In the genomic region with DNA sequence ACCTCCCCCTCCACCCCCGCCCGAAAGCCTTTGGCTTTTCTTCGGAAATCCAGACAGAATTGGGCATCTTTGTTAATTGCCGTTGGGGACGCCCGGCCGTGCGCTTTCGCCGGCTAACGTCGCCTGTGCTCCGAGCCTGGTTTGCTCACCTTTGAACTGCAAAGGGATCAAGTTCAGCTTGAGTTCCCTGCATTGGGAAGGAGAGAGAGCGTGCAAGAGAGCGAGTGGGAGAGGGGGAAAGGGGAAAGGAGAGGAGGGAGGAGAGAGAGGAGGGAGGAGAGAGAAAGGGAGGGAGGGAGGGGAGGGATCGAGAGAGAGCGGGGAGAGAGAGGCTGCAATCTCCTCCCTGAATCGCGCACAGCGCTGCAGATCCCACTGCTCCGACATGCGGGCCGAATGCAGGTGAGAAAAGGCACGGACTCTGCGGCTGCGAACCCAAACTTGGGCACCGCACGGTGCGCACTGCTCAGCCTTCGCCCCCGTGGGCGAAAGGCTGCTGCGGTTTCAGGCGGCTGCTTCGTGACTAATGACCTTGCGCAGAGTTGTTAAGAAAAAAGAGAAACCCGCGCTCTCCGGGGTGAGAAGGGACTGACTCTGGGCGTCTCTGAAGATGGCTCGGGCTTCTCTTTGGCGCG, we compare ENCODE assay signal across 8 cellular contexts. TPM values are rescaled to one million over a fixed set of nuclear protein-coding genes. Genes with fewer than 3 reads are reported as not detected.
DNase-seq lines count a peak whose midpoint lies in the region; ATAC-seq and TF ChIP-seq lines count a peak whose summit lies in the region.

TSS of gene PCDH7 (plus strand) at position 349 of the 635 bp plus-strand sequence. CDS start 1,054 bp downstream, outside the sequence.

- intact Hi-C loops in CD14-positive monocyte (cut with micrococcal nuclease): no loop called here

- POLR2A ChIA-PET in activated CD4-positive, alpha-beta memory T cell treated with anti-CD3 and anti-CD28 coated beads, Interleukin-2, amount 10 ng/mL, durations not matched to agents 7 days and 5 days (lab: Charles Lee): no interaction called here

- no peak for DNase-seq in CD14-positive monocyte (ENCODE audit: low spot score)
- peak; percentile 72 for DNase-seq in HK-2 (ENCODE audit: unreplicated experiment)
- no peak for DNase-seq in activated CD4-positive, alpha-beta memory T cell treated with anti-CD3 and anti-CD28 coated beads, Interleukin-2, amount 10 ng/mL, durations not matched to agents 7 days and 5 days
- DNase-seq in globus pallidus (ENCODE audit: low spot score): peak; percentile 50
- peak; percentile 54 for DNase-seq in nephron progenitor cell

- peaks cover 27% of the 10 kb centered on the region for H3K4me1 Mint-ChIP-seq in CD14-positive monocyte
- peaks cover 29% of the 10 kb centered on the region for H3K4me1 Mint-ChIP-seq in activated CD4-positive, alpha-beta memory T cell treated with anti-CD3 and anti-CD28 coated beads, Interleukin-2, amount 10 ng/mL, durations not matched to agents 7 days and 5 days
- peaks cover 67% of the 10 kb centered on the region for H3K4me1 Mint-ChIP-seq in nephron progenitor cell

- peaks cover 0 to 38% (median 16%) of the 10 kb centered on the region in 7 donors for H3K9me3 Mint-ChIP-seq in CD14-positive monocyte
- H3K9me3 Mint-ChIP-seq in activated CD4-positive, alpha-beta memory T cell treated with anti-CD3 and anti-CD28 coated beads, Interleukin-2, amount 10 ng/mL, durations not matched to agents 7 days and 5 days: peaks cover 2% of the 10 kb centered on the region
- no peaks in the 10 kb centered on the region for H3K9me3 Mint-ChIP-seq in nephron progenitor cell

- CTCF ChIA-PET in activated CD4-positive, alpha-beta memory T cell treated with anti-CD3 and anti-CD28 coated beads, Interleukin-2, amount 10 ng/mL, durations not matched to agents 7 days and 5 days (lab: Charles Lee): no interaction called here

- peaks cover 81 to 86% (median 85%) of the 10 kb centered on the region in 3 donors for H3K27me3 Mint-ChIP-seq in CD14-positive monocyte (ENCODE audit: low read depth in 3 of 3)
- peaks cover 64% of the 10 kb centered on the region for H3K27me3 Mint-ChIP-seq in activated CD4-positive, alpha-beta memory T cell treated with anti-CD3 and anti-CD28 coated beads, Interleukin-2, amount 10 ng/mL, durations not matched to agents 7 days and 5 days
- peaks cover 55% of the 10 kb centered on the region for H3K27me3 Mint-ChIP-seq in nephron progenitor cell (ENCODE audit: low read depth, poor library complexity)

- no peak for TF ChIP-seq CTCF in CD14-positive monocyte (IDR thresholded peaks at IDR 0.05)
- no peak for TF ChIP-seq CTCF in nephron progenitor cell (IDR thresholded peaks at IDR 0.05)

- H3K27ac Mint-ChIP-seq in CD14-positive monocyte (peak within 1 kb of the TSS in 1 of 7 donors; percentile 71), nephron progenitor cell (peak within 1 kb of the TSS; percentile 90)
- H3K27ac Mint-ChIP-seq in activated CD4-positive, alpha-beta memory T cell treated with anti-CD3 and anti-CD28 coated beads, Interleukin-2, amount 10 ng/mL, durations not matched to agents 7 days and 5 days: peak within 1 kb of the TSS; percentile 49

- H3K4me3 Mint-ChIP-seq in CD14-positive monocyte (peak within 1 kb of the TSS; percentile 9 to 89), nephron progenitor cell (peak within 1 kb of the TSS; percentile 91)
- peak within 1 kb of the TSS; percentile 47 for H3K4me3 Mint-ChIP-seq in activated CD4-positive, alpha-beta memory T cell treated with anti-CD3 and anti-CD28 coated beads, Interleukin-2, amount 10 ng/mL, durations not matched to agents 7 days and 5 days

- H3K36me3 Mint-ChIP-seq in CD14-positive monocyte (peaks cover 2 to 3% of the 10 kb centered on the region in 2 donors), nephron progenitor cell (ENCODE audit: low read depth) (no peaks in the 10 kb centered on the region)
- H3K36me3 Mint-ChIP-seq in activated CD4-positive, alpha-beta memory T cell treated with anti-CD3 and anti-CD28 coated beads, Interleukin-2, amount 10 ng/mL, durations not matched to agents 7 days and 5 days (ENCODE audit: low read depth): peaks cover 12% of the 10 kb centered on the region

- ATAC-seq in HG03196 (IDR thresholded peaks at IDR 0.05; ENCODE audit: unreplicated experiment): no peak
- ATAC-seq in HG03571 (IDR thresholded peaks at IDR 0.05; ENCODE audit: unreplicated experiment): no peak
- no peak for ATAC-seq in HG02884 (IDR thresholded peaks at IDR 0.05; ENCODE audit: unreplicated experiment)

RNA-seq across cellular contexts. Expression of gene PCDH7, which starts in this region (rescaled TPM):
- polyA plus RNA-seq in CD14-positive monocyte: not detected
- not detected for total RNA-seq in activated CD4-positive, alpha-beta memory T cell treated with anti-CD3 and anti-CD28 coated beads, Interleukin-2, amount 10 ng/mL, durations not matched to agents 7 days and 5 days

Comparison
In these comparisons a context has a peak if more than half of its experiments do, and no peak if none do; other contexts are left out.
1. DNase-seq: peak in HK-2 (single experiment), globus pallidus (single experiment) and nephron progenitor cell (single experiment); none in CD14-positive monocyte (single experiment) and activated CD4-positive, alpha-beta memory T cell treated with anti-CD3 and anti-CD28 coated beads, Interleukin-2, amount 10 ng/mL, durations not matched to agents 7 days and 5 days (single experiment).
2. Peak in every context shown above with its lines, with median percentiles within 50 percentile points of each other: H3K4me3 Mint-ChIP-seq.